Comparison of ENCODE assay signal across 21 cellular contexts in genomic region chr1:211967704-211968103, GRCh38.
DNase-seq lines count a peak whose midpoint lies in the region; ATAC-seq, FAIRE-seq and TF ChIP-seq lines count a peak whose summit lies in the region.
"Had no signal": no experiment of that assay in that cellular context is flagged by ENCODE, and none has a peak within 500 bp of the region (broad histone marks: within the 10 kb centered on the region; RNA-seq: fewer than 3 reads in every experiment).

No MANE protein-coding gene starts in this region.

- CTCF ChIA-PET in A549 (lab: Yijun Ruan, JAX), result interaction anchor here (1.1 kb wide), 1 partner anchor 67 kb away, joined by 4 read pairs; the partner anchor contains the start of genes DTL and INTS7
- CTCF ChIA-PET in H1 (lab: Charles Lee; ENCODE audit: partially characterized antibody), result no interaction called here

- H3K18ac ChIP-seq in H1 (ENCODE audit: extremely low read depth, low read length), result no peak overlapping the region

- ATAC-seq in A549 (no peak), left lung (no peak)
- ATAC-seq: GM12878 had no signal

- TF ChIP-seq CTCF in A549 (IDR thresholded peaks at IDR 0.05) (no peak), H1 (IDR thresholded peaks at IDR 0.05; ENCODE audit: control extremely low read depth in 1 of 3, insufficient read depth in 1 of 3, low read depth in 1 of 3, low read length in 3 of 3) (no peak), osteocyte (IDR thresholded peaks at IDR 0.05) (no peak), left lung (IDR thresholded peaks at IDR 0.05) (no peak)

- H2AFZ ChIP-seq in H1 (ENCODE audit: low read length), result no peak overlapping the region

- no peak overlapping the region for H3K9ac ChIP-seq in H1 (replicated peaks in 1 of 4; ENCODE audit: extremely low read depth in 1 of 4, low read depth in 3 of 4, low read length in 3 of 4)

- no peaks in the 10 kb centered on the region; the same call in 1 of the 2 replicates for H3K79me1 ChIP-seq in H1 (ENCODE audit: low read depth, low read length)

- H4K20me1 ChIP-seq in H1 (replicated peaks in 1 of 2; ENCODE audit: control insufficient read depth in 1 of 2, insufficient read depth in 2 of 2, low read length in 2 of 2), result no peaks in the 10 kb centered on the region

- H3K4me1 Mint-ChIP-seq in osteocyte (ENCODE audit: unreplicated experiment), result peaks cover 10% of the 10 kb centered on the region

- H3K23me2 ChIP-seq in H1 (ENCODE audit: low read depth, low read length), result no peaks in the 10 kb centered on the region

- H4K5ac ChIP-seq in H1 (ENCODE audit: insufficient read length, low read depth, low read length), result no peak overlapping the region

- H3K27ac ChIP-seq in A549, result no peak overlapping the region
- H3K27ac ChIP-seq in H1 (ENCODE audit: low read depth, low read length), result no peak overlapping the region
- H3K27ac ChIP-seq in left lung, result no peak overlapping the region
- H3K27ac ChIP-seq: HL-60 had no signal

- no peak overlapping the region for H4K91ac ChIP-seq in H1 (replicated peaks; ENCODE audit: insufficient read length, low read length)

- no peak overlapping the region for H2BK120ac ChIP-seq in H1 (replicated peaks; ENCODE audit: low read depth, low read length)

- no peaks in the 10 kb centered on the region for H3K9me3 ChIP-seq in A549
- no peaks in the 10 kb centered on the region for H3K9me3 ChIP-seq in H1 (ENCODE audit: insufficient read depth in 2 of 2, low read depth in 1 of 2, low read length in 1 of 2)
- H3K9me3 ChIP-seq in left lung, result no peaks in the 10 kb centered on the region
- H3K9me3 ChIP-seq: HAP-1 had no signal

- H3K23ac ChIP-seq in H1 (ENCODE audit: insufficient read length), result no peak overlapping the region

- no peak overlapping the region for H2BK5ac ChIP-seq in H1 (ENCODE audit: low read depth, low read length)

- H3K36me3 ChIP-seq in H1 (ENCODE audit: control insufficient read depth in 2 of 4, insufficient read depth in 4 of 4, low read length in 3 of 4) (peaks cover 0 to 8% (median under 1%) of the 10 kb centered on the region in 4 experiments; a peak in 2 of 8 replicates), left lung (peaks cover 0 to 14% of the 10 kb centered on the region in 2 donors)

- no peak overlapping the region for H3K4me3 ChIP-seq in A549
- no peak overlapping the region for H3K4me3 ChIP-seq in H1 (ENCODE audit: extremely low read depth in 1 of 4, insufficient read depth in 2 of 4, low read depth in 3 of 4, low read length in 4 of 4)
- no peak overlapping the region for H3K4me3 ChIP-seq in left lung
- H3K4me3 ChIP-seq: GM12878, HAP-1 had no signal

- H3K27me3 Mint-ChIP-seq in osteocyte (ENCODE audit: unreplicated experiment), result no peaks in the 10 kb centered on the region
- H3K27me3 Mint-ChIP-seq: B cell; CD4-positive, CD25-positive, alpha-beta regulatory T cell; CD8-positive, alpha-beta memory T cell; IgD-negative memory B cell had no signal

- no peaks in the 10 kb centered on the region for H3K27me3 ChIP-seq in H1 (replicated peaks in 1 of 4; ENCODE audit: control insufficient read depth in 3 of 4, extremely low read depth in 1 of 4, insufficient read depth in 3 of 4, low read length in 3 of 4)
- H3K27me3 ChIP-seq in left lung, result no peaks in the 10 kb centered on the region

- intact Hi-C loops in left lung (cut with DNase I), result no loop called here

- peaks cover 19% of the 10 kb centered on the region for H3K36me3 Mint-ChIP-seq in osteocyte (ENCODE audit: unreplicated experiment)

- no peaks in the 10 kb centered on the region for H3K79me2 ChIP-seq in H1 (ENCODE audit: control insufficient read depth in 1 of 2, insufficient read depth in 2 of 2, low read length in 2 of 2)

- H2BK20ac ChIP-seq in H1 (ENCODE audit: low read length), result no peak overlapping the region

- 92% methylated on average over 3 of the region's 3 CpGs for WGBS in A549 (ENCODE audit: missing lambda C conversion rate)
- WGBS in H1 (ENCODE audit: extremely low coverage in 1 of 2, insufficient coverage in 1 of 2, insufficient read length in 1 of 2, insufficient replicate concordance in 2 of 2, low coverage in 1 of 2, low lambda C conversion rate in 2 of 2, missing lambda C conversion rate in 1 of 2), 2 experiments, result 92% methylated on average over 3 of the region's 3 CpGs; no CpG with 5 or more reads in 1 of the 2 experiments

- no peak overlapping the region for H3K4ac ChIP-seq in H1 (replicated peaks; ENCODE audit: insufficient read length, low read depth, low read length)

- no peak overlapping the region for H4K8ac ChIP-seq in H1 (ENCODE audit: extremely low read depth, insufficient read depth, low read length)

- no peak for TF ChIP-seq EP300 in A549 (IDR thresholded peaks at IDR 0.05)
- no peak for TF ChIP-seq EP300 in H1 (IDR thresholded peaks at IDR 0.05; ENCODE audit: borderline replicate concordance in 1 of 2, low read depth in 2 of 2, low read length in 2 of 2)

- H3K4me3 Mint-ChIP-seq in osteocyte (ENCODE audit: unreplicated experiment), result no peak overlapping the region
- H3K4me3 Mint-ChIP-seq: B cell; CD4-positive, CD25-positive, alpha-beta regulatory T cell; CD8-positive, alpha-beta memory T cell; IgD-negative memory B cell had no signal

- FAIRE-seq in A549 (lab: Jason Lieb, UNC) (no peak), H1 (lab: Jason Lieb, UNC) (no peak)
- FAIRE-seq: GM12878 had no signal

- DNase-seq in A549 (ENCODE audit: low read depth in 1 of 2, low spot score in 1 of 2) (no peak), astrocyte of the hippocampus (ENCODE audit: low read depth, low spot score) (peak; percentile 30), H1 (ENCODE audit: low read depth in 1 of 2, low spot score in 2 of 2) (no peak), osteocyte (ENCODE audit: extremely low spot score, unreplicated experiment) (no peak), left lung (no peak), OCI-M2 (lab: John Stamatoyannopoulos, UW; ENCODE audit: unreplicated experiment) (no peak), NCI-H2029 treated with DMSO at 0.1 percent for 48 hours (lab: John Stamatoyannopoulos, UW) (no peak)
- DNase-seq: 8988T; C1 segment of cervical spinal cord; CD4-positive, CD25-positive, alpha-beta regulatory T cell; CD8-positive, alpha-beta memory T cell; COR-L47; DMS 273 treated with DMSO at 0.1 percent for 48 hours; DMS53; DND-41; EL had no signal

- H3K9me3 Mint-ChIP-seq in osteocyte (ENCODE audit: unreplicated experiment), result peaks cover 5% of the 10 kb centered on the region
- H3K9me3 Mint-ChIP-seq: CD8-positive, alpha-beta memory T cell had no signal

- no peak overlapping the region for H3K56ac ChIP-seq in H1 (replicated peaks; ENCODE audit: insufficient read length, low read depth, low read length)

- H2BK12ac ChIP-seq in H1 (ENCODE audit: low read depth, low read length), result no peak overlapping the region

- H3K27ac Mint-ChIP-seq in osteocyte (ENCODE audit: unreplicated experiment), result peak overlapping the region; percentile 63
- H3K27ac Mint-ChIP-seq: B cell; CD4-positive, CD25-positive, alpha-beta regulatory T cell; CD8-positive, alpha-beta memory T cell; IgD-negative memory B cell had no signal

- POLR2A ChIA-PET in A549 (lab: Yijun Ruan, JAX) (no interaction called here), H1 (lab: Charles Lee; ENCODE audit: partially characterized antibody) (no interaction called here)

- H3K4me1 ChIP-seq in A549, result no peaks in the 10 kb centered on the region
- no peaks in the 10 kb centered on the region for H3K4me1 ChIP-seq in H1 (replicated peaks in 1 of 4; ENCODE audit: control insufficient read depth in 3 of 4, insufficient read depth in 4 of 4, low read length in 3 of 4)
- no peaks in the 10 kb centered on the region for H3K4me1 ChIP-seq in left lung
- H3K4me1 ChIP-seq: HAP-1 had no signal

- no peak overlapping the region for H2AK5ac ChIP-seq in H1 (ENCODE audit: low read depth, low read length)

- H3K14ac ChIP-seq in H1 (ENCODE audit: insufficient read length), result no peak overlapping the region

- H2BK15ac ChIP-seq in H1 (ENCODE audit: low read length), result no peak overlapping the region

- H3K4me2 ChIP-seq in A549 (no peak overlapping the region), H1 (ENCODE audit: insufficient read depth in 1 of 2, low read depth in 2 of 2, low read length in 2 of 2) (no peak overlapping the region)

- TF ChIP-seq RAD21 in A549 (conservative IDR thresholded peaks at IDR 0.05 in 1 of 2, IDR thresholded peaks at IDR 0.05 in 1 of 2), result no peak
- TF ChIP-seq RAD21 in H1 (IDR thresholded peaks at IDR 0.05 in 1 of 2, conservative IDR thresholded peaks at IDR 0.05 in 1 of 2; ENCODE audit: low read depth in 2 of 2, low read length in 2 of 2), result no peak

- TF ChIP-seq POLR2A in A549 (IDR thresholded peaks at IDR 0.05; ENCODE audit: low read length) (no peak), H1 (IDR thresholded peaks at IDR 0.05; ENCODE audit: control extremely low read depth in 1 of 2, low read depth in 2 of 2, low read length in 2 of 2) (no peak)

TF ChIP-seq in A549, 52 proteins besides CTCF, POLR2A, EP300 and RAD21 (continues in another document):
- no peak for TF ChIP-seq ZNF302 (CRISPR knock-in tag; IDR thresholded peaks at IDR 0.05)

TF ChIP-seq in H1, 55 proteins besides CTCF, POLR2A, EP300 and RAD21 (continues in another document):
- TF ChIP-seq CREB1 (IDR thresholded peaks at IDR 0.05), result no peak
- TF ChIP-seq RNF2 (IDR thresholded peaks at IDR 0.05; ENCODE audit: borderline replicate concordance, low read depth, low read length, missing control alignments, poor library complexity, severe bottlenecking), result no peak
- TF ChIP-seq BACH1 (IDR thresholded peaks at IDR 0.05; ENCODE audit: low read length), result peak; percentile 52
- no peak for TF ChIP-seq HDAC2 (IDR thresholded peaks at IDR 0.05; ENCODE audit: borderline replicate concordance in 1 of 2, low read depth in 2 of 2, low read length in 2 of 2)
- peak; percentile 99 for TF ChIP-seq MAFK (IDR thresholded peaks at IDR 0.05; ENCODE audit: low read depth, low read length)
- TF ChIP-seq ASH2L (IDR thresholded peaks at IDR 0.05; ENCODE audit: low read length), result no peak
- no peak for TF ChIP-seq ATF2 (IDR thresholded peaks at IDR 0.05; ENCODE audit: low read length)
- TF ChIP-seq TAF7 (optimal IDR thresholded peaks at IDR 0.05; ENCODE audit: borderline replicate concordance, low read depth, low read length), result no peak
- TF ChIP-seq POU5F1 (IDR thresholded peaks at IDR 0.05; ENCODE audit: low read depth, low read length), result no peak
- no peak for TF ChIP-seq SP2 (IDR thresholded peaks at IDR 0.05; ENCODE audit: low read length)
- TF ChIP-seq EZH2 (IDR thresholded peaks at IDR 0.05; ENCODE audit: low read depth, low read length, severe bottlenecking), result no peak
- TF ChIP-seq SRF (IDR thresholded peaks at IDR 0.05; ENCODE audit: low read depth, low read length), result no peak

Comparison
In these comparisons a context has a peak if more than half of its experiments do, and no peak if none do; other contexts are left out.
1. Of the 18 proteins assayed by ChIP-seq in both H1 and A549: peak only in H1: none; only in A549: none; in both: MAFK; in neither: 17.